In the genomic region with DNA sequence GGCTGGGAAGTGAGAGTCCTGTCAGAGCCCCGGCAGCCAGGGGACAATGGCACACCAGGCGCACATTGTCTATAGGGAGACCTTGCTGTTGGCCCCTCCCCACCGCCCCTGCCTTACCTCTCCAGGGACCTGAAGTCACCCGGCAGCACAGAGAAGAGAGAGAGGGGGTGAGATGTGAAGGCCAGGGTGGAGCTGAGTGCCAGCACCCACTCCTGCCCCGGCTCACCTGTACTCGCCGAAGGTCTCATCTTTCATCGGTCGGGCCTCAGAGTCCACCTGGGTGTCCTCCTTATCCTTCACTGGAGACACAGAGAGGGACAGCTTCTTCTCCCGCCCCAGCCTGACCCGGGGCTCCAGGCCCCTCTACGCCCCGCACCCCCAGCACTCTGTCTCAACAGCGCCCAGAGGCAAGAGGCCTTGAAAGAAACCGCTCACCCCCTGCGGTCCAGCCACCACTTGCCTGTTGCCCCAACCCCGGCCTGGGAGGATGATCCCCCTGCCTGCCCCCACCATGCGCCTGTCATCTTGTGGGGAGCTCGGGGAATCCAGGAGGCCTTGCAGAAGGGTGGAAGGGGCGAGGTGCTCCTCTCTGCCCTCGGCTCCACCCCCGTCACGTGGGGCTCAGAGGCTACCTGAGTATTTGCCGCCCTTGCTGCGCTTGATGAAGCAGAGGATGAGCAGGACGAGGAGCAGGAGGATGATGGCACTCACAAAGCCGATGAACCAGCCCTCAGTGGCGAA, we compare ENCODE assay signal across 1 cellular context.
A peak's percentile ranks its signal among the peaks of the same experiment; 100 is the strongest.
TF ChIP-seq lines count a peak whose summit lies in the region.

No MANE protein-coding gene starts in this region.

TF ChIP-seq in GM12878, 131 proteins besides CTCF, POLR2A, EP300 and RAD21:
- TF ChIP-seq, protein P1, sequence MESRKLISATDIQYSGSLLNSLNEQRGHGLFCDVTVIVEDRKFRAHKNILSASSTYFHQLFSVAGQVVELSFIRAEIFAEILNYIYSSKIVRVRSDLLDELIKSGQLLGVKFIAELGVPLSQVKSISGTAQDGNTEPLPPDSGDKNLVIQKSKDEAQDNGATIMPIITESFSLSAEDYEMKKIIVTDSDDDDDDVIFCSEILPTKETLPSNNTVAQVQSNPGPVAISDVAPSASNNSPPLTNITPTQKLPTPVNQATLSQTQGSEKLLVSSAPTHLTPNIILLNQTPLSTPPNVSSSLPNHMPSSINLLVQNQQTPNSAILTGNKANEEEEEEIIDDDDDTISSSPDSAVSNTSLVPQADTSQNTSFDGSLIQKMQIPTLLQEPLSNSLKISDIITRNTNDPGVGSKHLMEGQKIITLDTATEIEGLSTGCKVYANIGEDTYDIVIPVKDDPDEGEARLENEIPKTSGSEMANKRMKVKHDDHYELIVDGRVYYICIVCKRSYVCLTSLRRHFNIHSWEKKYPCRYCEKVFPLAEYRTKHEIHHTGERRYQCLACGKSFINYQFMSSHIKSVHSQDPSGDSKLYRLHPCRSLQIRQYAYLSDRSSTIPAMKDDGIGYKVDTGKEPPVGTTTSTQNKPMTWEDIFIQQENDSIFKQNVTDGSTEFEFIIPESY (IDR thresholded peaks at IDR 0.05): no peak
- TF ChIP-seq, protein P2, sequence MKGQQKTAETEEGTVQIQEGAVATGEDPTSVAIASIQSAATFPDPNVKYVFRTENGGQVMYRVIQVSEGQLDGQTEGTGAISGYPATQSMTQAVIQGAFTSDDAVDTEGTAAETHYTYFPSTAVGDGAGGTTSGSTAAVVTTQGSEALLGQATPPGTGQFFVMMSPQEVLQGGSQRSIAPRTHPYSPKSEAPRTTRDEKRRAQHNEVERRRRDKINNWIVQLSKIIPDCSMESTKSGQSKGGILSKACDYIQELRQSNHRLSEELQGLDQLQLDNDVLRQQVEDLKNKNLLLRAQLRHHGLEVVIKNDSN (IDR thresholded peaks at IDR 0.05; ENCODE audit: borderline replicate concordance, extremely low read length, insufficient read depth, low read depth, low read length): peak; percentile 17
